8 cellular contexts compared by ENCODE assay signal in genomic region chr16:81505011-81505660, GRCh38.
DNase-seq lines count a peak whose midpoint lies in the region; ATAC-seq and TF ChIP-seq lines count a peak whose summit lies in the region.

No MANE protein-coding gene starts in this region.

- no peak overlapping the region for H3K4me3 Mint-ChIP-seq in nephron

- peak overlapping the region; percentile 63 to 75 (median 71) for H3K27ac Mint-ChIP-seq in nephron

- ATAC-seq in GM19035 (IDR thresholded peaks at IDR 0.05; ENCODE audit: unreplicated experiment): peak; percentile 91
- ATAC-seq in HG03025 (IDR thresholded peaks at IDR 0.05; ENCODE audit: low FRiP score, unreplicated experiment): peak; percentile 69

- no peak for TF ChIP-seq CTCF in nephron (IDR thresholded peaks at IDR 0.05; ENCODE audit: unreplicated experiment in 3 of 3)

- H3K27me3 Mint-ChIP-seq in nephron (ENCODE audit: low read depth): no peaks in the 10 kb centered on the region

- H3K4me1 Mint-ChIP-seq in nephron: peaks cover 18% of the 10 kb centered on the region

- no peaks in the 10 kb centered on the region for H3K36me3 Mint-ChIP-seq in nephron (ENCODE audit: low read depth)

- DNase-seq in SW480 (ENCODE audit: low spot score) (peak; percentile 57), SKM-1 (lab: John Stamatoyannopoulos, UW; ENCODE audit: unreplicated experiment) (no peak), NCI-H774 (lab: John Stamatoyannopoulos, UW) (no peak), COLO829 (ENCODE audit: low spot score) (no peak)
- no peak for DNase-seq in activated T-cell treated with anti-CD3 and anti-CD28 coated beads, Interleukin-2, amount 50 U/mL, for 48 hours

- no peaks in the 10 kb centered on the region for H3K9me3 Mint-ChIP-seq in nephron
